1 cellular context compared by ENCODE assay signal in genomic region chr22:38214248-38215056, GRCh38.
A peak's percentile ranks its signal among the peaks of the same experiment; 100 is the strongest.
TF ChIP-seq lines count a peak whose summit lies in the region.

No MANE protein-coding gene starts in this region.

TF ChIP-seq in K562, 482 proteins besides CTCF, POLR2A, EP300 and RAD21 (continued from another document and continues in another):
- TF ChIP-seq, protein P1, sequence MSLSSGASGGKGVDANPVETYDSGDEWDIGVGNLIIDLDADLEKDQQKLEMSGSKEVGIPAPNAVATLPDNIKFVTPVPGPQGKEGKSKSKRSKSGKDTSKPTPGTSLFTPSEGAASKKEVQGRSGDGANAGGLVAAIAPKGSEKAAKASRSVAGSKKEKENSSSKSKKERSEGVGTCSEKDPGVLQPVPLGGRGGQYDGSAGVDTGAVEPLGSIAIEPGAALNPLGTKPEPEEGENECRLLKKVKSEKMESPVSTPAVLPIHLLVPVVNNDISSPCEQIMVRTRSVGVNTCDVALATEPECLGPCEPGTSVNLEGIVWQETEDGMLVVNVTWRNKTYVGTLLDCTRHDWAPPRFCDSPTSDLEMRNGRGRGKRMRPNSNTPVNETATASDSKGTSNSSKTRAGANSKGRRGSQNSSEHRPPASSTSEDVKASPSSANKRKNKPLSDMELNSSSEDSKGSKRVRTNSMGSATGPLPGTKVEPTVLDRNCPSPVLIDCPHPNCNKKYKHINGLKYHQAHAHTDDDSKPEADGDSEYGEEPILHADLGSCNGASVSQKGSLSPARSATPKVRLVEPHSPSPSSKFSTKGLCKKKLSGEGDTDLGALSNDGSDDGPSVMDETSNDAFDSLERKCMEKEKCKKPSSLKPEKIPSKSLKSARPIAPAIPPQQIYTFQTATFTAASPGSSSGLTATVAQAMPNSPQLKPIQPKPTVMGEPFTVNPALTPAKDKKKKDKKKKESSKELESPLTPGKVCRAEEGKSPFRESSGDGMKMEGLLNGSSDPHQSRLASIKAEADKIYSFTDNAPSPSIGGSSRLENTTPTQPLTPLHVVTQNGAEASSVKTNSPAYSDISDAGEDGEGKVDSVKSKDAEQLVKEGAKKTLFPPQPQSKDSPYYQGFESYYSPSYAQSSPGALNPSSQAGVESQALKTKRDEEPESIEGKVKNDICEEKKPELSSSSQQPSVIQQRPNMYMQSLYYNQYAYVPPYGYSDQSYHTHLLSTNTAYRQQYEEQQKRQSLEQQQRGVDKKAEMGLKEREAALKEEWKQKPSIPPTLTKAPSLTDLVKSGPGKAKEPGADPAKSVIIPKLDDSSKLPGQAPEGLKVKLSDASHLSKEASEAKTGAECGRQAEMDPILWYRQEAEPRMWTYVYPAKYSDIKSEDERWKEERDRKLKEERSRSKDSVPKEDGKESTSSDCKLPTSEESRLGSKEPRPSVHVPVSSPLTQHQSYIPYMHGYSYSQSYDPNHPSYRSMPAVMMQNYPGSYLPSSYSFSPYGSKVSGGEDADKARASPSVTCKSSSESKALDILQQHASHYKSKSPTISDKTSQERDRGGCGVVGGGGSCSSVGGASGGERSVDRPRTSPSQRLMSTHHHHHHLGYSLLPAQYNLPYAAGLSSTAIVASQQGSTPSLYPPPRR (CRISPR knock-in tag; IDR thresholded peaks at IDR 0.05; ENCODE audit: borderline replicate concordance), result 0 out of 2 replicates have a peak, but pooled peaks have one; percentile 47
- no peak for TF ChIP-seq GATAD2A (IDR thresholded peaks at IDR 0.05)
- TF ChIP-seq ZFP36 (IDR thresholded peaks at IDR 0.05; ENCODE audit: low read depth, low read length, partially characterized antibody), result no peak
- TF ChIP-seq PHF20 (IDR thresholded peaks at IDR 0.05; ENCODE audit: partially characterized antibody), result no peak
- TF ChIP-seq ZKSCAN3 (CRISPR knock-in tag; IDR thresholded peaks at IDR 0.05), result no peak
- peak; percentile 78 for TF ChIP-seq E2F3 (CRISPR knock-in tag; IDR thresholded peaks at IDR 0.05)
- 0 out of 2 replicates have a peak, but pooled peaks have one; percentile 4 for TF ChIP-seq JUN (IDR thresholded peaks at IDR 0.05; ENCODE audit: borderline replicate concordance, low read depth, low read length)
- peak; percentile 81; the same call in 1 of the 2 replicates for TF ChIP-seq JUN (CRISPR knock-in tag; IDR thresholded peaks at IDR 0.05; ENCODE audit: borderline replicate concordance)
- TF ChIP-seq ZNF766 (CRISPR knock-in tag; conservative IDR thresholded peaks at IDR 0.05), result 0 out of 2 replicates have a peak, but pooled peaks have one; percentile 41
- TF ChIP-seq RBM22 (IDR thresholded peaks at IDR 0.05; ENCODE audit: low read depth, low read length, poor library complexity, severe bottlenecking), result peak; percentile 42
- no peak for TF ChIP-seq COPS2 (conservative IDR thresholded peaks at IDR 0.05)
- no peak for TF ChIP-seq SNAPC5 (CRISPR knock-in tag; IDR thresholded peaks at IDR 0.05)
- TF ChIP-seq, protein P2, sequence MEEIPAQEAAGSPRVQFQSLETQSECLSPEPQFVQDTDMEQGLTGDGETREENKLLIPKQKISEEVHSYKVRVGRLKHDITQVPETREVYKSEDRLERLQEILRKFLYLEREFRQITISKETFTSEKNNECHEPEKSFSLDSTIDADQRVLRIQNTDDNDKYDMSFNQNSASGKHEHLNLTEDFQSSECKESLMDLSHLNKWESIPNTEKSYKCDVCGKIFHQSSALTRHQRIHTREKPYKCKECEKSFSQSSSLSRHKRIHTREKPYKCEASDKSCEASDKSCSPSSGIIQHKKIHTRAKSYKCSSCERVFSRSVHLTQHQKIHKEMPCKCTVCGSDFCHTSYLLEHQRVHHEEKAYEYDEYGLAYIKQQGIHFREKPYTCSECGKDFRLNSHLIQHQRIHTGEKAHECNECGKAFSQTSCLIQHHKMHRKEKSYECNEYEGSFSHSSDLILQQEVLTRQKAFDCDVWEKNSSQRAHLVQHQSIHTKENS (CRISPR knock-in tag; IDR thresholded peaks at IDR 0.05), result no peak
- no peak for TF ChIP-seq ZFPM2 (CRISPR knock-in tag; IDR thresholded peaks at IDR 0.05)
- TF ChIP-seq GATA2 (CRISPR knock-in tag; IDR thresholded peaks at IDR 0.05), result no peak
- TF ChIP-seq ZNF24 (IDR thresholded peaks at IDR 0.05), result peak; percentile 42; the same call in 1 of the 2 replicates
- TF ChIP-seq CBX3 (IDR thresholded peaks at IDR 0.05; ENCODE audit: borderline replicate concordance in 1 of 2, low read length in 2 of 2), result 0 out of 3 replicates have a peak, but pooled peaks of 1 of the 2 experiments have one; percentile 38
- TF ChIP-seq C11orf30 (IDR thresholded peaks at IDR 0.05; ENCODE audit: low read depth), result no peak
- 0 out of 2 replicates have a peak, but pooled peaks have one; percentile 30 for TF ChIP-seq RREB1 (CRISPR knock-in tag; IDR thresholded peaks at IDR 0.05)
- TF ChIP-seq, protein P3, sequence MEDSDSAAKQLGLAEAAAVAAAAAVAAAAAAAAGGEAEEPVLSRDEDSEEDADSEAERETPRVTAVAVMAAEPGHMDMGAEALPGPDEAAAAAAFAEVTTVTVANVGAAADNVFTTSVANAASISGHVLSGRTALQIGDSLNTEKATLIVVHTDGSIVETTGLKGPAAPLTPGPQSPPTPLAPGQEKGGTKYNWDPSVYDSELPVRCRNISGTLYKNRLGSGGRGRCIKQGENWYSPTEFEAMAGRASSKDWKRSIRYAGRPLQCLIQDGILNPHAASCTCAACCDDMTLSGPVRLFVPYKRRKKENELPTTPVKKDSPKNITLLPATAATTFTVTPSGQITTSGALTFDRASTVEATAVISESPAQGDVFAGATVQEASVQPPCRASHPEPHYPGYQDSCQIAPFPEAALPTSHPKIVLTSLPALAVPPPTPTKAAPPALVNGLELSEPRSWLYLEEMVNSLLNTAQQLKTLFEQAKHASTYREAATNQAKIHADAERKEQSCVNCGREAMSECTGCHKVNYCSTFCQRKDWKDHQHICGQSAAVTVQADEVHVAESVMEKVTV (CRISPR knock-in tag; IDR thresholded peaks at IDR 0.05), result no peak
- TF ChIP-seq DDX20 (tag; IDR thresholded peaks at IDR 0.05; ENCODE audit: low read depth), result no peak
- no peak for TF ChIP-seq RFX5 (IDR thresholded peaks at IDR 0.05; ENCODE audit: low read depth, low read length)
- TF ChIP-seq MCM5 (IDR thresholded peaks at IDR 0.05; ENCODE audit: low read depth), result no peak
- no peak for TF ChIP-seq TFAM (CRISPR knock-in tag; conservative IDR thresholded peaks at IDR 0.05)
- peak; percentile 73 to 80 for TF ChIP-seq NRF1 (conservative IDR thresholded peaks at IDR 0.05 in 1 of 2, IDR thresholded peaks at IDR 0.05 in 1 of 2)
- TF ChIP-seq, protein P4, sequence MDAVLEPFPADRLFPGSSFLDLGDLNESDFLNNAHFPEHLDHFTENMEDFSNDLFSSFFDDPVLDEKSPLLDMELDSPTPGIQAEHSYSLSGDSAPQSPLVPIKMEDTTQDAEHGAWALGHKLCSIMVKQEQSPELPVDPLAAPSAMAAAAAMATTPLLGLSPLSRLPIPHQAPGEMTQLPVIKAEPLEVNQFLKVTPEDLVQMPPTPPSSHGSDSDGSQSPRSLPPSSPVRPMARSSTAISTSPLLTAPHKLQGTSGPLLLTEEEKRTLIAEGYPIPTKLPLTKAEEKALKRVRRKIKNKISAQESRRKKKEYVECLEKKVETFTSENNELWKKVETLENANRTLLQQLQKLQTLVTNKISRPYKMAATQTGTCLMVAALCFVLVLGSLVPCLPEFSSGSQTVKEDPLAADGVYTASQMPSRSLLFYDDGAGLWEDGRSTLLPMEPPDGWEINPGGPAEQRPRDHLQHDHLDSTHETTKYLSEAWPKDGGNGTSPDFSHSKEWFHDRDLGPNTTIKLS (IDR thresholded peaks at IDR 0.05; ENCODE audit: borderline replicate concordance, low read depth), result peak; percentile 66; the same call in 1 of the 2 replicates
- TF ChIP-seq NFE2 (IDR thresholded peaks at IDR 0.05; ENCODE audit: low read depth), result no peak
- no peak for TF ChIP-seq CEBPZ (IDR thresholded peaks at IDR 0.05; ENCODE audit: borderline replicate concordance, low read depth, low read length)
- no peak for TF ChIP-seq KDM1A (IDR thresholded peaks at IDR 0.05)
- TF ChIP-seq, protein P5, sequence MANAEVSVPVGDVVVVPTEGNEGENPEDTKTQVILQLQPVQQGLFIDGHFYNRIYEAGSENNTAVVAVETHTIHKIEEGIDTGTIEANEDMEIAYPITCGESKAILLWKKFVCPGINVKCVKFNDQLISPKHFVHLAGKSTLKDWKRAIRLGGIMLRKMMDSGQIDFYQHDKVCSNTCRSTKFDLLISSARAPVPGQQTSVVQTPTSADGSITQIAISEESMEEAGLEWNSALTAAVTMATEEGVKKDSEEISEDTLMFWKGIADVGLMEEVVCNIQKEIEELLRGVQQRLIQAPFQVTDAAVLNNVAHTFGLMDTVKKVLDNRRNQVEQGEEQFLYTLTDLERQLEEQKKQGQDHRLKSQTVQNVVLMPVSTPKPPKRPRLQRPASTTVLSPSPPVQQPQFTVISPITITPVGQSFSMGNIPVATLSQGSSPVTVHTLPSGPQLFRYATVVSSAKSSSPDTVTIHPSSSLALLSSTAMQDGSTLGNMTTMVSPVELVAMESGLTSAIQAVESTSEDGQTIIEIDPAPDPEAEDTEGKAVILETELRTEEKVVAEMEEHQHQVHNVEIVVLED (CRISPR knock-in tag; IDR thresholded peaks at IDR 0.05), result peak; percentile 68
- 0 out of 2 replicates have a peak, but pooled peaks have one; percentile 19 for TF ChIP-seq DMBX1 (CRISPR knock-in tag; IDR thresholded peaks at IDR 0.05; ENCODE audit: borderline replicate concordance)
- no peak for TF ChIP-seq ZNF778 (CRISPR knock-in tag; IDR thresholded peaks at IDR 0.05)
- TF ChIP-seq KLF1 (tag; IDR thresholded peaks at IDR 0.05), result 0 out of 2 replicates have a peak, but pooled peaks have one; percentile 16
- TF ChIP-seq ZNF639 (CRISPR knock-in tag; conservative IDR thresholded peaks at IDR 0.05 in 1 of 2, IDR thresholded peaks at IDR 0.05 in 1 of 2), result peak in 1 of 2 experiments; percentile 40; a peak in 1 of 4 replicates
- no peak for TF ChIP-seq NEUROD1 (IDR thresholded peaks at IDR 0.05; ENCODE audit: borderline replicate concordance, low read depth, low read length, partially characterized antibody)
- TF ChIP-seq RBM39 (optimal IDR thresholded peaks at IDR 0.05; ENCODE audit: low read depth, low read length), result no peak
- no peak for TF ChIP-seq PCBP1 (IDR thresholded peaks at IDR 0.05; ENCODE audit: low read depth, low read length, poor library complexity, severe bottlenecking)
